Comparison of ENCODE assay signal across 20 cellular contexts in genomic region chr3:4695846-4696245, GRCh38.
"Had no signal": no experiment of that assay in that cellular context is flagged by ENCODE, and none has a peak within 500 bp of the region (broad histone marks: within the 10 kb centered on the region; RNA-seq: fewer than 3 reads in every experiment).

No MANE protein-coding gene starts in this region.

- H3K9me3 ChIP-seq: adrenal gland, breast epithelium, esophagus squamous epithelium, gastroesophageal sphincter, pancreas, transverse colon, uterus had no signal

- H3K27ac ChIP-seq: adrenal gland, coronary artery, esophagus squamous epithelium, gastroesophageal sphincter, pancreas, skin epidermis, transverse colon, WERI-Rb-1 had no signal

- H3K27ac Mint-ChIP-seq: activated naive CD8-positive, alpha-beta T cell; nephron; stimulated activated effector memory CD8-positive, alpha-beta T cell treated with anti-CD3 and anti-CD28 coated beads, Interleukin-12 subunit alpha, Interleukin-12 subunit beta, amount 100 ng/mL, for 72 hours; T-helper 2 cell treated with Interferon-gamma antibody and Interleukin-4, amounts not matched to agents 5 μg/mL and 100 μg/mL, for 36 hours had no signal

- DNase-seq: activated CD4-positive, CD25-positive, alpha-beta regulatory T cell treated with anti-CD3 and anti-CD28 coated beads, Interleukin-2, amount 50 U/mL, for 72 hours; activated T-cell treated with anti-CD3 and anti-CD28 coated beads, Interleukin-2, amount 50 U/mL, for 1 hour; adrenal gland; esophagus squamous epithelium; head of caudate nucleus; hypothalamus; pancreas; right cardiac atrium; stimulated activated CD4-positive, alpha-beta T cell treated with anti-CD3 and anti-CD28 coated beads, Interleukin-2, amount 100 ng/mL, for 24 hours; transverse colon; uterus; WERI-Rb-1 had no signal

- H3K9me3 Mint-ChIP-seq: nephron; stimulated activated effector memory CD8-positive, alpha-beta T cell treated with anti-CD3 and anti-CD28 coated beads, Interleukin-12 subunit alpha, Interleukin-12 subunit beta, amount 100 ng/mL, for 72 hours; T-helper 2 cell treated with Interferon-gamma antibody and Interleukin-4, amounts not matched to agents 5 μg/mL and 100 μg/mL, for 36 hours had no signal

- H3K27me3 ChIP-seq: adrenal gland, breast epithelium, esophagus squamous epithelium, gastroesophageal sphincter, pancreas, transverse colon, uterus had no signal

- H3K4me3 Mint-ChIP-seq: activated naive CD8-positive, alpha-beta T cell; nephron; stimulated activated effector memory CD8-positive, alpha-beta T cell treated with anti-CD3 and anti-CD28 coated beads, Interleukin-12 subunit alpha, Interleukin-12 subunit beta, amount 100 ng/mL, for 72 hours; T-helper 2 cell treated with Interferon-gamma antibody and Interleukin-4, amounts not matched to agents 5 μg/mL and 100 μg/mL, for 36 hours had no signal

- ATAC-seq: gastroesophageal sphincter; pancreas; right cardiac atrium; stimulated activated effector memory CD8-positive, alpha-beta T cell treated with anti-CD3 and anti-CD28 coated beads, Interleukin-12 subunit alpha, Interleukin-12 subunit beta, amount 100 ng/mL, for 72 hours had no signal

- H3K36me3 ChIP-seq: breast epithelium, pancreas, uterus, WERI-Rb-1 had no signal

- H3K27me3 Mint-ChIP-seq: activated naive CD8-positive, alpha-beta T cell had no signal

- H3K4me1 ChIP-seq: adrenal gland, breast epithelium, esophagus squamous epithelium, transverse colon, uterus had no signal

- H3K4me3 ChIP-seq: adrenal gland, breast epithelium, coronary artery, esophagus squamous epithelium, gastroesophageal sphincter, pancreas, skin epidermis, transverse colon, uterus had no signal

- H3K4me1 Mint-ChIP-seq: nephron; stimulated activated effector memory CD8-positive, alpha-beta T cell treated with anti-CD3 and anti-CD28 coated beads, Interleukin-12 subunit alpha, Interleukin-12 subunit beta, amount 100 ng/mL, for 72 hours had no signal
